Comparison of ENCODE assay signal across 1 cellular context in the genomic region with DNA sequence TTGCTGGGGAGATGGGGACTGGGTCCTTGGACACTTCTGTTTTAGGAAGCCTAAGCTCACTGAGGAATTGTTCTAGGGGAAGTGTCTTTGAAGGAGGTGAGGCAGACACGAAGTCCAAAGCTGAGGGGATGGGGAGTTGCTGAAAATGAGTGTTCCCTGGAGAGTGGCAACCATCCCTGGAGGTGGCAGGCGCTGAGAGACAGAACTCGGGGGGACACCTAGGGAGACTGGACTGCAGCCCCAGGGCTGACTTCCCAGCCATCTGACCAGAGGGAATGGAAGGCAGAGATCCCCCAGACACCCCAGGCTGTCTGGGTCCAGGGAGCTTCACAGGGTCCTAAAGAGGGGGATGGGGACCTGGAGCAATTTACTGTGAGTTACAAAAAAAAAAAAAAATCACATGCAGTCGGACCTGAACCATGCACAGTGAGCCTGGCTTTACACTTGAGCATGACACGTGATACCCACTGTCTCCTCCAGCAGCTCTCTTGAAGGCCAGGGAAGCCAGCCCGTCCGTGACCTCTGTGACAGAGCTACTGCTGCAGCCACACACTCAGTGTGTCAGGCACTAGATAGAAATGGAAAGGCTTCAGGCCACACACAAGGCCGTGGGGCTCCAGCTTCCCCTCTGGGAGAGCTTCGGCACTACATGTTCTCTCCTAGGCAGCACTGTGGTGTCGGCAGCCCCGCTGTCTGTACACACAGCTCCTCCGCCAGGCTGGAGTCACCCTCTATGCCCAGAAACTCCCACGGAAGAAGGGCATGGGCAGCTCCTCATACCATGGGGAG.
TF ChIP-seq lines count a peak whose summit lies in the region.

No MANE protein-coding gene starts in this region.

TF ChIP-seq in H1, 55 proteins besides CTCF, POLR2A, EP300 and RAD21 (continued from another document):
- no peak for TF ChIP-seq SIX5 (IDR thresholded peaks at IDR 0.05; ENCODE audit: low read depth, low read length)
- TF ChIP-seq CHD7 (IDR thresholded peaks at IDR 0.05; ENCODE audit: insufficient replicate concordance, low read length) = no peak
- no peak for TF ChIP-seq NRF1 (IDR thresholded peaks at IDR 0.05; ENCODE audit: low read depth, low read length)
- TF ChIP-seq CBX5 (IDR thresholded peaks at IDR 0.05; ENCODE audit: low read depth, low read length) = no peak
- TF ChIP-seq RXRA (IDR thresholded peaks at IDR 0.05; ENCODE audit: insufficient read depth, low read depth, low read length) = no peak
- TF ChIP-seq SRF (IDR thresholded peaks at IDR 0.05; ENCODE audit: low read depth, low read length) = no peak
- no peak for TF ChIP-seq CREB1 (IDR thresholded peaks at IDR 0.05)
- no peak for TF ChIP-seq RFX5 (IDR thresholded peaks at IDR 0.05; ENCODE audit: borderline replicate concordance, low read depth, low read length)
- TF ChIP-seq CHD2 (IDR thresholded peaks at IDR 0.05; ENCODE audit: low read length) = no peak
